8 cellular contexts compared by ENCODE assay signal in the genomic region with DNA sequence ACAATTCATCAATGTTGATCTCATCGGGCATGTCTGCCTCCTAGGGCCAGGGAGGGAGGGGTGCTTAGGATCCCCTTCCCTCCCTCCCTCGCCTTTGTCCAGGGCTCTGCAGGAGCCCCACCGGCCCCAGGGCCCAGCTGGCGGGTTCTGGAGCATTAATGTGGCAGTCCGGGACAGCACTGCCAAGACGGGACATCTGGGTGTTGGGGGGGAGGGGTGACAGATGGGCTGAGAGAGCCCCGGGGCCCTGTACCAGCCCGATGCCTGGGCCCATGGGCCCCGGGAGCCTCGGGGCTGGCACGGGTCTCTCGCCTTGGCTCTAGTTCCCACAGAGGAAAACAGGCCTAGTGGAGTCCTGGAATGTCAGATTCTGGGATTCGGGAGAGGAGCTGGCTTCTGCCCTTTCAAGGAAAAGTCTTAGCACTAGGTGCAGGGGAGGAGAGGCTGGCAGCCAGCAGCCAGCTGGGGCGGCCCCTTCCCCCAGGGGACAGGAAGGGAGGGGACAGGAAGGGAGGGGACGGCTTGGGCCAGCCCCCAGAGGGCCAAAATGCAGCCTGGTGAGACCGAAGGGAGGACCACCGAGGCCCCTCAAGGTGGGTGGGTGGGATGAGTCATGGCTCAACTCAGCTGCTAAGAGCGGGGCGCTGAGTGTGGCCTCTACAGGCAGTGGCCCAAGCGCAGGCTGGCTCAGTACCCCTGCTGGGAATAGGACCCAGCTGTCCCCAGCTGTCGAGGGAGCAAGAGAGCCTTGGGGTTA. TPM values are rescaled to one million over a fixed set of nuclear protein-coding genes. Genes with fewer than 3 reads are reported as not detected.
A peak's percentile ranks its signal among the peaks of the same experiment; 100 is the strongest.
DNase-seq lines count a peak whose midpoint lies in the region; ATAC-seq and TF ChIP-seq lines count a peak whose summit lies in the region.

No MANE protein-coding gene starts in this region.

- H3K4me2 ChIP-seq in PC-9: no peak overlapping the region

- H3K27me3 Mint-ChIP-seq in CD4-positive, alpha-beta T cell: peaks cover 26% of the 10 kb centered on the region

- CTCF ChIA-PET in CD4-positive, alpha-beta T cell (lab: Charles Lee): interaction anchor here (0.7 kb wide), 1 partner anchor 351 kb away, joined by 3 read pairs; no protein-coding TSS in a partner anchor
- CTCF ChIA-PET in PC-9 (lab: Charles Lee): no interaction called here

- peaks cover 3% of the 10 kb centered on the region for H3K36me3 ChIP-seq in thoracic aorta
- H3K36me3 ChIP-seq in PC-9 (ENCODE audit: low read depth): no peaks in the 10 kb centered on the region

- H3K9me2 ChIP-seq in PC-9 (ENCODE audit: insufficient read depth): no peaks in the 10 kb centered on the region

- H3K27ac ChIP-seq in dorsolateral prefrontal cortex (peak overlapping the region; percentile 77 to 100 (median 99)), thoracic aorta (peak overlapping the region; percentile 95 to 98), PC-9 (no peak overlapping the region)
- H3K27ac ChIP-seq in CD4-positive, alpha-beta T cell (ENCODE audit: low read depth, low read length): no peak overlapping the region

- ATAC-seq in thoracic aorta (ENCODE audit: insufficient number of reproducible peaks, low FRiP score, low read depth): peak; percentile 38
- no peak for ATAC-seq in CD4-positive, alpha-beta T cell (ENCODE audit: poor library complexity)

- H3K27me3 ChIP-seq in dorsolateral prefrontal cortex (peaks cover 0 to 19% (median 7%) of the 10 kb centered on the region in 45 donors), thoracic aorta (replicated peaks; ENCODE audit: insufficient read depth) (no peaks in the 10 kb centered on the region), PC-9 (ENCODE audit: insufficient read depth, low read depth) (no peaks in the 10 kb centered on the region)
- peaks cover 16% of the 10 kb centered on the region for H3K27me3 ChIP-seq in CD4-positive, alpha-beta T cell (ENCODE audit: control insufficient read depth, insufficient read depth, low read length)

- peaks cover 26 to 76% of the 10 kb centered on the region in 2 donors for H3K4me1 ChIP-seq in thoracic aorta (ENCODE audit: control insufficient read depth in 1 of 2, low read depth in 2 of 2)
- peaks cover 9% of the 10 kb centered on the region for H3K4me1 ChIP-seq in PC-9 (replicated peaks; ENCODE audit: insufficient read depth)

- no peaks in the 10 kb centered on the region for H3F3A ChIP-seq in PC-9 (ENCODE audit: insufficient read depth, low read depth)

- TF ChIP-seq CTCF in dorsolateral prefrontal cortex (IDR thresholded peaks at IDR 0.05 in 54 of 56, conservative IDR thresholded peaks at IDR 0.05 in 2 of 56; ENCODE audit: low read depth in 1 of 56, partially characterized antibody in 56 of 56) (peak in 4 of 56 donors; percentile 6 to 22 (median 12)), thoracic aorta (IDR thresholded peaks at IDR 0.05) (no peak), PC-9 (conservative IDR thresholded peaks at IDR 0.05) (no peak)
- TF ChIP-seq CTCF in CD4-positive, alpha-beta T cell (IDR thresholded peaks at IDR 0.05): no peak

- intact Hi-C loops in dorsolateral prefrontal cortex (cut with DNase I): no loop called here
- intact Hi-C loops in CD4-positive, alpha-beta T cell (cut with DNase I, micrococcal nuclease): no loop called here
- intact Hi-C loops in PC-9 (cut with micrococcal nuclease; ENCODE audit: unreplicated experiment): no loop called here

- no peaks in the 10 kb centered on the region for H3K4me1 Mint-ChIP-seq in CD4-positive, alpha-beta T cell (ENCODE audit: low read depth)

- H3K36me3 Mint-ChIP-seq in CD4-positive, alpha-beta T cell (ENCODE audit: low read depth): no peaks in the 10 kb centered on the region

- no TSS peak for BruUV-seq in PC-9 (replicated peaks; lab: Mats Ljungman, UMichigan)

- no peaks in the 10 kb centered on the region for H3K9me3 Mint-ChIP-seq in CD4-positive, alpha-beta T cell

- no peaks in the 10 kb centered on the region for H3K79me2 ChIP-seq in PC-9 (ENCODE audit: low read depth)

- no peak overlapping the region for H3K27ac Mint-ChIP-seq in CD4-positive, alpha-beta T cell

- no peaks in the 10 kb centered on the region for H3K9me3 ChIP-seq in thoracic aorta
- no peaks in the 10 kb centered on the region for H3K9me3 ChIP-seq in CD4-positive, alpha-beta T cell (ENCODE audit: control insufficient read depth, low read length)
- no peaks in the 10 kb centered on the region for H3K9me3 ChIP-seq in PC-9 (ENCODE audit: insufficient read depth, low read depth)

- no peak overlapping the region for H2AFZ ChIP-seq in PC-9

- H3K4me3 ChIP-seq in dorsolateral prefrontal cortex (peak overlapping the region; percentile 19 to 90 (median 71)), thoracic aorta (peak overlapping the region; percentile 90), PC-9 (no peak overlapping the region)

- DNase-seq in NCI-H2171 treated with DMSO at 0.1 percent for 48 hours (lab: John Stamatoyannopoulos, UW) (peak; percentile 81), dorsolateral prefrontal cortex (peak in 9 of 10 donors; percentile 91 to 99 (median 93)), middle frontal gyrus (ENCODE audit: extremely low spot score, low spot score) (peak; percentile 53), thoracic aorta (ENCODE audit: low spot score) (peak; percentile 55), HCEC 1CT (no peak), NOMO-1 treated with dmso at 0.1 percent for 144 hours (lab: John Stamatoyannopoulos, UW; ENCODE audit: unreplicated experiment) (no peak), PC-9 (no peak)
- DNase-seq in CD4-positive, alpha-beta T cell: no peak

- H3K4me3 Mint-ChIP-seq in CD4-positive, alpha-beta T cell: no peak overlapping the region

- no peaks in the 10 kb centered on the region for H4K20me1 ChIP-seq in PC-9 (ENCODE audit: insufficient read depth)

- POLR2A ChIA-PET in CD4-positive, alpha-beta T cell (lab: Charles Lee): no interaction called here
- POLR2A ChIA-PET in PC-9 (lab: Charles Lee; ENCODE audit: unreplicated experiment): interaction anchor here (0.5 kb wide), 1 partner anchor 155 kb away, joined by 3 read pairs; no protein-coding TSS in a partner anchor

RNA-seq across cellular contexts. Expression of a gene that starts 3.1 kb away (rescaled TPM):
- total RNA-seq in dorsolateral prefrontal cortex (100 to 1,000 TPM in 57 of 120 experiments, 10 to 100 TPM in 63; 17.4 to 465 (median 98.7) TPM), thoracic aorta (100 to 1,000 TPM; 618 to 908 TPM), PC-9 (2021) (not detected in 2 replicates)
- total RNA-seq in CD4-positive, alpha-beta T cell: not detected

RNA-seq across cellular contexts. Expression of a gene that starts 11.3 kb away (rescaled TPM):
- total RNA-seq in dorsolateral prefrontal cortex: 100 to 1,000 TPM in 44 of 120 experiments, 10 to 100 TPM in 76; 41.9 to 135 (median 92.4) TPM
- total RNA-seq in thoracic aorta: 100 to 1,000 TPM; 218 to 480 TPM
- 10 to 100 TPM; 25.4 to 26.5 TPM for total RNA-seq in CD4-positive, alpha-beta T cell
- 1,019 and 1,161 TPM in 2 replicates for total RNA-seq in PC-9 (2021)

RNA-seq across cellular contexts. Expression of a gene that starts 29.1 kb away (rescaled TPM):
- total RNA-seq in dorsolateral prefrontal cortex (10 to 100 TPM; 22.0 to 91.2 (median 57.5) TPM), thoracic aorta (1 to 10 TPM in 1 of 2 donors, under 1 TPM in 1; 0.85 to 1.2 TPM), PC-9 (2021) (0.81 and 1.1 TPM in 2 replicates)
- total RNA-seq in CD4-positive, alpha-beta T cell: not detected

RNA-seq across cellular contexts. Expression of a gene that starts 50.9 kb away (rescaled TPM):
- total RNA-seq in dorsolateral prefrontal cortex: 1 to 10 TPM in 38 of 120 experiments, under 1 TPM in 1, not detected in 81; 1.00 to 5.1 (median 2.0) TPM
- 1 to 10 TPM in 1 of 2 donors, not detected in 1; 6.7 TPM for total RNA-seq in thoracic aorta
- total RNA-seq in CD4-positive, alpha-beta T cell: not detected
- total RNA-seq in PC-9 (2021): 100 and 150 TPM in 2 replicates

Comparison
In these comparisons a context has a peak if more than half of its experiments do, and no peak if none do; other contexts are left out.
1. DNase-seq: peak in NCI-H2171 treated with DMSO at 0.1 percent for 48 hours (single experiment), dorsolateral prefrontal cortex (9 of 10), middle frontal gyrus (single experiment) and thoracic aorta (single experiment); none in HCEC 1CT (single experiment), CD4-positive, alpha-beta T cell (0 of 10), NOMO-1 treated with dmso at 0.1 percent for 144 hours (single experiment) and PC-9 (0 of 2).
2. H3K27ac ChIP-seq: peak in dorsolateral prefrontal cortex (59 of 59) and thoracic aorta (2 of 2); none in CD4-positive, alpha-beta T cell (single experiment) and PC-9 (single experiment).
3. RNA of a gene that starts 3.1 kb away (total RNA-seq): 618 to 908 TPM in thoracic aorta and 17.4 to 465 TPM in dorsolateral prefrontal cortex; not detected in PC-9 and not detected in CD4-positive, alpha-beta T cell; every median in the first group is over 10 times any median in the second.
4. RNA of a gene that starts 29.1 kb away (total RNA-seq): 22.0 to 91.2 TPM in dorsolateral prefrontal cortex; 0.85 to 1.2 TPM in thoracic aorta, 0.81 to 1.1 TPM in PC-9 and not detected in CD4-positive, alpha-beta T cell; every median in the first group is over 10 times any median in the second.